Comparison of ENCODE assay signal across 8 cellular contexts in genomic region chr12:15608406-15608805, GRCh38.
"Had no signal": no experiment of that assay in that cellular context is flagged by ENCODE, and none has a peak within 500 bp of the region (broad histone marks: within the 10 kb centered on the region; RNA-seq: fewer than 3 reads in every experiment).

No MANE protein-coding gene starts in this region.

- H3K4me3 ChIP-seq: GM12878 had no signal

- FAIRE-seq: G401.6, GM12878, GM12891, GM12892, GM18507, GM19239 had no signal

- DNase-seq: GDM1, GF-D8 had no signal
